Comparison of ENCODE assay signal across 17 cellular contexts in the genomic region with DNA sequence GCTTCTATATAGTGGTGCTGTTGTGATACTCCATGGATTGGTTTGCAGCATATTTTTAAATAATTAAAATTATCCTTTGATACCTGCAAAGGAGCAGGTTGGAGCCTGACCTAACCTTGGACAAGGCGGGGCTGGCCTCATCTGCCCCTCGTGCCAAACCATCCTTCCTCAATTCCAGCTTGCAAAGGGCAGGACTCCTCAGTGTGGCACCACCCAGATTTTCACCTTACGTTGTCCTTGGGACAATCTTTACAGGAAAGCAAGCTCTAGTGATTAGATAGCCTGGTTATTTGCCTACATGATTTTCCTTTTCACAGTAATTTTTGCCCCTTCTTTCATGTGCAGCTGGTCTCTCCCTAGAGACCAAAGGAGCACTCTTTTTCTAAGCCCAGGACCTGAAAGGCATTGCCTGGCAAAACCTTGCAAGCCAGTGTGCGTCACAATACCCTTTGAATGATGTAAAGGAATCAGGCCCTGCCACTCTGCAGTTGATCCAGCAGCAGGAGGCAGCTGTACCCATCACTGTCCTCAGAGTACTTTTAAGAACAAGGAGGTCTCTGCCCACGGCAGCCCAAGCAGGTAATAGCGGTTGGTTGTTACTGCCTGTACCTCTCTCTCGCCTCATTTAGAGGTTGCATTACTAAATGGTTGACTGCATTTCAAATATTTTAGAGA.
A peak's percentile ranks its signal among the peaks of the same experiment; 100 is the strongest.
DNase-seq lines count a peak whose midpoint lies in the region; ATAC-seq, FAIRE-seq and TF ChIP-seq lines count a peak whose summit lies in the region.
"Had no signal": no experiment of that assay in that cellular context is flagged by ENCODE, and none has a peak within 500 bp of the region (broad histone marks: within the 10 kb centered on the region; RNA-seq: fewer than 3 reads in every experiment).

No MANE protein-coding gene starts in this region.

- no peak for ATAC-seq in SK-N-SH treated with all-trans-retinoic acid at 6 μM for 48 hours
- ATAC-seq in K562, result no peak
- peak; percentile 62 for ATAC-seq in memory B cell (ENCODE audit: low read depth)
- no peak for ATAC-seq in activated naive CD8-positive, alpha-beta T cell treated with anti-CD3 and anti-CD28 coated beads, Interleukin-2, amount 50 U/mL, for 24 hours
- ATAC-seq in left ventricle myocardium superior, result no peak
- ATAC-seq: heart right ventricle, T-helper 17 cell had no signal

- peak overlapping the region in 1 of 2 experiments; percentile 89; a peak in 1 of 4 replicates for H3K27ac ChIP-seq in SK-N-SH (ENCODE audit: low read depth in 2 of 2, low read length in 1 of 2)
- H3K27ac ChIP-seq in K562 (ENCODE audit: extremely low read depth, low read depth, low read length), result no peak overlapping the region
- H3K27ac ChIP-seq in stomach, result peak overlapping the region in 4 of 5 donors; percentile 37 to 76 (median 61)

- intact Hi-C loops in K562 (cut with micrococcal nuclease) (no loop called here), stomach (cut with DNase I; ENCODE audit: low total_unique reads) (no loop called here), left ventricle myocardium superior (cut with micrococcal nuclease) (no loop called here)

- BruUV-seq in K562 (replicated peaks; lab: Mats Ljungman, UMichigan), result no TSS peak

- FAIRE-seq in K562 (lab: Jason Lieb, UNC), result no peak

- H3K9me3 Mint-ChIP-seq in memory B cell, result peaks cover 1% of the 10 kb centered on the region
- H3K9me3 Mint-ChIP-seq in activated naive CD8-positive, alpha-beta T cell treated with anti-CD3 and anti-CD28 coated beads, Interleukin-2, amount 50 U/mL, for 24 hours, result no peaks in the 10 kb centered on the region
- H3K9me3 Mint-ChIP-seq: activated naive CD8-positive, alpha-beta T cell treated with anti-CD3 and anti-CD28 coated beads for 36 hours had no signal

- H3F3A ChIP-seq in SK-N-SH (replicated peaks; ENCODE audit: insufficient read depth), result peaks cover 29% of the 10 kb centered on the region

- peaks cover 2% of the 10 kb centered on the region for H3K27me3 Mint-ChIP-seq in memory B cell
- peaks cover 4% of the 10 kb centered on the region for H3K27me3 Mint-ChIP-seq in activated naive CD8-positive, alpha-beta T cell treated with anti-CD3 and anti-CD28 coated beads, Interleukin-2, amount 50 U/mL, for 24 hours
- H3K27me3 Mint-ChIP-seq: activated CD4-positive, alpha-beta memory T cell treated with anti-CD3 and anti-CD28 coated beads, Interleukin-2, amount 10 ng/mL, durations not matched to agents 7 days and 5 days had no signal

- no peak for TF ChIP-seq RAD21 in SK-N-SH (IDR thresholded peaks at IDR 0.05; ENCODE audit: low read length)
- TF ChIP-seq RAD21 in K562 (CRISPR knock-in tag; conservative IDR thresholded peaks at IDR 0.05 in 1 of 2, IDR thresholded peaks at IDR 0.05 in 1 of 2), result no peak

- 0 out of 2 replicates have a peak overlapping the region, but pooled peaks have one; percentile 86 for H2AFZ ChIP-seq in SK-N-SH (ENCODE audit: low read depth)
- 0 out of 2 replicates have a peak overlapping the region, but pooled peaks have one; percentile 6 for H2AFZ ChIP-seq in K562 (ENCODE audit: low read depth, low read length)

- peaks cover 18% of the 10 kb centered on the region for H3K4me1 Mint-ChIP-seq in memory B cell
- peaks cover 26% of the 10 kb centered on the region for H3K4me1 Mint-ChIP-seq in activated naive CD8-positive, alpha-beta T cell treated with anti-CD3 and anti-CD28 coated beads, Interleukin-2, amount 50 U/mL, for 24 hours

- H3K36me3 ChIP-seq in SK-N-SH (replicated peaks in 1 of 2; ENCODE audit: control insufficient read depth in 1 of 2, insufficient read depth in 2 of 2, low read length in 1 of 2) (no peaks in the 10 kb centered on the region), K562 (ENCODE audit: control insufficient read depth, insufficient read depth, low read length) (no peaks in the 10 kb centered on the region), stomach (no peaks in the 10 kb centered on the region)
- H3K36me3 ChIP-seq: heart right ventricle, thyroid gland had no signal

- no peaks in the 10 kb centered on the region for H3K9me2 ChIP-seq in SK-N-SH

- TF ChIP-seq CTCF in SK-N-SH (IDR thresholded peaks at IDR 0.05), result no peak
- TF ChIP-seq CTCF in K562 (IDR thresholded peaks at IDR 0.05 in 2 of 3, conservative IDR thresholded peaks at IDR 0.05 in 1 of 3; ENCODE audit: insufficient read depth in 2 of 3, low read depth in 1 of 3, low read length in 3 of 3), result no peak
- TF ChIP-seq CTCF in stomach (IDR thresholded peaks at IDR 0.05), result no peak

- H3K4me3 ChIP-seq in SK-N-SH (ENCODE audit: low read depth in 2 of 2, low read length in 1 of 2) (no peak overlapping the region), K562 (no peak overlapping the region), stomach (no peak overlapping the region)
- H3K4me3 ChIP-seq: heart right ventricle, thyroid gland had no signal

- H3K27me3 ChIP-seq in SK-N-SH (ENCODE audit: insufficient read depth) (no peaks in the 10 kb centered on the region), K562 (ENCODE audit: control insufficient read depth in 2 of 2, insufficient read depth in 2 of 2, low read length in 2 of 2) (no peaks in the 10 kb centered on the region), stomach (no peaks in the 10 kb centered on the region)
- H3K27me3 ChIP-seq: heart right ventricle, thyroid gland had no signal

- H3K79me2 ChIP-seq in SK-N-SH (ENCODE audit: insufficient read depth) (no peaks in the 10 kb centered on the region), K562 (ENCODE audit: control insufficient read depth, insufficient read depth, low read length) (no peaks in the 10 kb centered on the region)

- peaks cover 1% of the 10 kb centered on the region for H3K36me3 Mint-ChIP-seq in memory B cell
- H3K36me3 Mint-ChIP-seq in activated naive CD8-positive, alpha-beta T cell treated with anti-CD3 and anti-CD28 coated beads, Interleukin-2, amount 50 U/mL, for 24 hours (ENCODE audit: low read depth), result no peaks in the 10 kb centered on the region
- H3K36me3 Mint-ChIP-seq: activated naive CD8-positive, alpha-beta T cell treated with anti-CD3 and anti-CD28 coated beads for 36 hours had no signal

- TF ChIP-seq EP300 in SK-N-SH (IDR thresholded peaks at IDR 0.05; ENCODE audit: borderline replicate concordance in 1 of 2, low read depth in 1 of 2, low read length in 1 of 2), result no peak
- TF ChIP-seq EP300 in K562 (IDR thresholded peaks at IDR 0.05; ENCODE audit: low read length), result no peak
- TF ChIP-seq EP300 in stomach (IDR thresholded peaks at IDR 0.05), result no peak

- no peaks in the 10 kb centered on the region for H4K20me1 ChIP-seq in SK-N-SH (ENCODE audit: insufficient read depth)
- H4K20me1 ChIP-seq in K562 (replicated peaks; ENCODE audit: control insufficient read depth, insufficient read depth, low read length), result no peaks in the 10 kb centered on the region

- POLR2A ChIA-PET in SK-N-SH (lab: Yijun Ruan, JAX) (no interaction called here), K562 (lab: Yijun Ruan, JAX) (interaction anchor here (0.6 to 6.7 kb wide), 3 partner anchors 10 to 1096 kb away, joined by 3 to 45 read pairs (median 8); no protein-coding TSS in a partner anchor)

- CTCF ChIA-PET in SK-N-SH (lab: Yijun Ruan, JAX), result interaction anchor here (1.0 kb wide), 1 partner anchor 21 kb away, joined by 3 read pairs; no protein-coding TSS in a partner anchor
- CTCF ChIA-PET in K562 (lab: Yijun Ruan, JAX; ENCODE audit: low intra/inter-chr PET ratio), result no interaction called here

- in situ Hi-C loops in K562 (cut with MboI), result no loop called here

- H3K9me3 ChIP-seq in SK-N-SH (no peaks in the 10 kb centered on the region), K562 (replicated peaks; ENCODE audit: control insufficient read depth, insufficient read depth, low read depth, low read length) (no peaks in the 10 kb centered on the region; the same call in 1 of the 2 replicates), stomach (no peaks in the 10 kb centered on the region)
- H3K9me3 ChIP-seq: thyroid gland had no signal

- no peak for TF ChIP-seq POLR2A in K562 (conservative IDR thresholded peaks at IDR 0.05)
- TF ChIP-seq POLR2A in stomach (IDR thresholded peaks at IDR 0.05), result no peak

- no peak for DNase-seq in SK-N-SH
- DNase-seq in K562 (ENCODE audit: extremely low read depth in 1 of 4, low spot score in 3 of 4), result no peak
- no peak for DNase-seq in memory B cell (ENCODE audit: low spot score in 2 of 2)
- peak; percentile 45 for DNase-seq in stomach
- no peak for DNase-seq in activated naive CD8-positive, alpha-beta T cell treated with anti-CD3 and anti-CD28 coated beads, Interleukin-2, amount 50 U/mL, for 24 hours
- DNase-seq in superior temporal gyrus (ENCODE audit: extremely low spot score), result no peak
- DNase-seq in left ventricle myocardium superior, result no peak
- DNase-seq: activated CD4-positive, alpha-beta memory T cell treated with anti-CD3 and anti-CD28 coated beads, Interleukin-2, amount 10 ng/mL, durations not matched to agents 7 days and 5 days; activated naive CD8-positive, alpha-beta T cell treated with anti-CD3 and anti-CD28 coated beads for 36 hours; DMS153; heart right ventricle; NCI-H2107; SIG-M5; T-helper 17 cell had no signal

- no peak overlapping the region for H3K27ac Mint-ChIP-seq in memory B cell
- H3K27ac Mint-ChIP-seq in activated naive CD8-positive, alpha-beta T cell treated with anti-CD3 and anti-CD28 coated beads, Interleukin-2, amount 50 U/mL, for 24 hours, result no peak overlapping the region
- H3K27ac Mint-ChIP-seq: activated CD4-positive, alpha-beta memory T cell treated with anti-CD3 and anti-CD28 coated beads, Interleukin-2, amount 10 ng/mL, durations not matched to agents 7 days and 5 days; activated naive CD8-positive, alpha-beta T cell treated with anti-CD3 and anti-CD28 coated beads for 36 hours; activated T-helper 1 cell treated with anti-CD3 and anti-CD28 coated beads, Interleukin-12 subunit alpha, Interleukin-12 subunit beta, Interleukin-2, Interleukin-4 antibody, amounts not matched to agents 30 ng/mL and 10 ng/mL and 1 ng/mL, durations not matched to agents 14 hours and 24 hours and 36 hours; T-helper 17 cell had no signal

- WGBS in SK-N-SH (ENCODE audit: low lambda C conversion rate), result 97% methylated on average over 6 of the region's 7 CpGs
- WGBS in K562 (ENCODE audit: insufficient coverage, low coverage, missing lambda C conversion rate), result 86% methylated on average over 7 of the region's 7 CpGs
- WGBS in stomach, 5 donors, result 43 to 66% (median 59%) methylated on average over 7 of the region's 7 CpGs

- no peak overlapping the region for H3K4me3 Mint-ChIP-seq in memory B cell
- no peak overlapping the region for H3K4me3 Mint-ChIP-seq in activated naive CD8-positive, alpha-beta T cell treated with anti-CD3 and anti-CD28 coated beads, Interleukin-2, amount 50 U/mL, for 24 hours
- H3K4me3 Mint-ChIP-seq: activated CD4-positive, alpha-beta memory T cell treated with anti-CD3 and anti-CD28 coated beads, Interleukin-2, amount 10 ng/mL, durations not matched to agents 7 days and 5 days; activated naive CD8-positive, alpha-beta T cell treated with anti-CD3 and anti-CD28 coated beads for 36 hours; activated T-helper 1 cell treated with anti-CD3 and anti-CD28 coated beads, Interleukin-12 subunit alpha, Interleukin-12 subunit beta, Interleukin-2, Interleukin-4 antibody, amounts not matched to agents 30 ng/mL and 10 ng/mL and 1 ng/mL, durations not matched to agents 14 hours and 24 hours and 36 hours; T-helper 17 cell had no signal

- H3K4me1 ChIP-seq in SK-N-SH (ENCODE audit: control insufficient read depth in 1 of 2, insufficient read depth in 2 of 2, low read depth in 1 of 2, low read length in 1 of 2) (peaks cover 2 to 36% of the 10 kb centered on the region in 2 experiments; a peak in 3 of 4 replicates), K562 (replicated peaks in 1 of 2; ENCODE audit: control insufficient read depth in 2 of 2, insufficient read depth in 2 of 2, low read length in 2 of 2) (peaks cover 20 to 48% of the 10 kb centered on the region in 2 experiments), stomach (peaks cover 7 to 30% (median 19%) of the 10 kb centered on the region in 4 donors)

- H3K4me2 ChIP-seq in SK-N-SH (no peak overlapping the region), K562 (ENCODE audit: insufficient read depth, low read length) (no peak overlapping the region)

- H3K9ac ChIP-seq in SK-N-SH (no peak overlapping the region), K562 (ENCODE audit: insufficient read depth in 1 of 2, low read depth in 2 of 2, low read length in 2 of 2) (no peak overlapping the region; a peak in 1 of 4 replicates)

- H3K9me1 ChIP-seq in K562 (ENCODE audit: control insufficient read depth, insufficient read depth, low read length), result no peaks in the 10 kb centered on the region
